26 cellular contexts compared by ENCODE assay signal in the genomic region with DNA sequence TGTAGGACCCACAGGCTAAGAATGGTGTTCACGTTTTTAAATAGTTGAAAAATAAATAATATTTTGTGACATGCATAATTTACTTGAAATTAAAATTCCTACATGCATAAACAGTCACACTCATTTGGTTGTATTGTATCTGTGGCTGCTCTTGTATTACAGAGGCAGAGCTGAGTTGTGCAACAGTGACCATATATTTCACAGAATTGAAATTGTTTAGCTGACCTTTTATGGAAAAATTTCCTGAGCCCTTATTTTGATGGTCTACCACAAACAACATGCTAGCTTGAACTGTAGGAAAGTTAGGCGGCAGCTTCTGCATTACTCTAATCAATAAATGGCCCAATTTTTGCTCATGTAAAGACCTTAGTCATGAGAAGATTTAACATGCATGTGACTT.
"Had no signal": no experiment of that assay in that cellular context is flagged by ENCODE, and none has a peak within 500 bp of the region (broad histone marks: within the 10 kb centered on the region; RNA-seq: fewer than 3 reads in every experiment).

No MANE protein-coding gene starts in this region.

- H3K4me3 ChIP-seq: left lung, lower lobe of right lung, neural progenitor cell, right atrium auricular region, right lobe of liver, smooth muscle cell, stomach, testis, thyroid gland, transverse colon, upper lobe of left lung, vagina had no signal

- DNase-seq: hippocampal formation; kidney glomerular epithelial cell; left cardiac atrium; left lung; lower lobe of right lung; mammary epithelial cell; mesendoderm; naive B cell; natural killer cell; nephron progenitor cell; occipital lobe; right lobe of liver; stimulated activated CD4-positive, alpha-beta T cell treated with anti-CD3 and anti-CD28 coated beads, Interleukin-1b, Interleukin-23, amount 100 ng/mL, for 48 hours; stimulated activated CD4-positive, alpha-beta T cell treated with anti-CD3 and anti-CD28 coated beads, Interleukin-2, amount 100 ng/mL, for 48 hours; stimulated activated naive B cell treated with anti-CD40 and anti-IgM and Interleukin-4, amounts not matched to agents 10 μg/mL and 1 μg/mL and 100 μg/mL, for 72 hours; stimulated activated naive CD8-positive, alpha-beta T cell treated with anti-CD3 and anti-CD28 coated beads, Interleukin-15, Interleukin-2, amounts not matched to agents 100 U/mL and 50 U/mL, for 24 hours; stomach; testis; thyroid gland; transverse colon; upper lobe of left lung had no signal

- H3K36me3 ChIP-seq: left lung, lower lobe of right lung, neural progenitor cell, neutrophil, right atrium auricular region, right lobe of liver, stomach, thyroid gland, transverse colon, upper lobe of left lung, vagina had no signal

- H3K27me3 ChIP-seq: left lung, neural progenitor cell, neutrophil, right atrium auricular region, right lobe of liver, stomach, testis, thyroid gland, transverse colon, upper lobe of left lung, vagina had no signal

- ATAC-seq: left cardiac atrium; left lung; lower lobe of right lung; natural killer cell; right lobe of liver; stimulated activated naive B cell treated with anti-CD40 and anti-IgM and Interleukin-4, amounts not matched to agents 10 μg/mL and 1 μg/mL and 100 μg/mL, for 72 hours; stimulated activated naive CD8-positive, alpha-beta T cell treated with anti-CD3 and anti-CD28 coated beads, Interleukin-15, Interleukin-2, amounts not matched to agents 100 U/mL and 50 U/mL, for 24 hours had no signal

- H3K9me3 ChIP-seq: lower lobe of right lung, neutrophil, right atrium auricular region, right lobe of liver, stomach, testis, thyroid gland, transverse colon, upper lobe of left lung, vagina had no signal

- H3K4me1 ChIP-seq: left lung, lower lobe of right lung, neural progenitor cell, right atrium auricular region, right lobe of liver, stomach, testis, thyroid gland, transverse colon, upper lobe of left lung, vagina had no signal

- H3K9ac ChIP-seq: neural progenitor cell had no signal
